1 cellular context compared by ENCODE assay signal in the genomic region with DNA sequence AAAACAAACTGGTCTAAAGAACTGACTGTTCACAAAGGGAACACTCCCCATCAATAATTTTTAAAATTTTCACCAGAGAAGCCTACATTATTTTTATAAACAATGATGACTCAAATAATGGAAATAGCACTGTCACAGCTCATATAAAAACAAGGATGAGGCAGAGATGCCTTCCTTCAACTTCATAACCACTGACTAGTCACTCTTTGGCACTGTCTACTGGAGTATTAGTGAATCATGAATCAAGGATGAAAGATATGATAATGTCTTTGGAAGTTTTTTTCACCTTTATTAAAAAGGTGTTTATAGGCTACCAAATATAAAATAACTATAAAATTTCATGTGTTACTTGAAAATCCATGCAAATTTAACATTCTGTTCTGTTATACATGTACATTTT.
TF ChIP-seq lines count a peak whose summit lies in the region.

No MANE protein-coding gene starts in this region.

TF ChIP-seq in HepG2, 621 proteins besides CTCF, POLR2A, EP300 and RAD21 (continued from another document):
- TF ChIP-seq, protein P1, sequence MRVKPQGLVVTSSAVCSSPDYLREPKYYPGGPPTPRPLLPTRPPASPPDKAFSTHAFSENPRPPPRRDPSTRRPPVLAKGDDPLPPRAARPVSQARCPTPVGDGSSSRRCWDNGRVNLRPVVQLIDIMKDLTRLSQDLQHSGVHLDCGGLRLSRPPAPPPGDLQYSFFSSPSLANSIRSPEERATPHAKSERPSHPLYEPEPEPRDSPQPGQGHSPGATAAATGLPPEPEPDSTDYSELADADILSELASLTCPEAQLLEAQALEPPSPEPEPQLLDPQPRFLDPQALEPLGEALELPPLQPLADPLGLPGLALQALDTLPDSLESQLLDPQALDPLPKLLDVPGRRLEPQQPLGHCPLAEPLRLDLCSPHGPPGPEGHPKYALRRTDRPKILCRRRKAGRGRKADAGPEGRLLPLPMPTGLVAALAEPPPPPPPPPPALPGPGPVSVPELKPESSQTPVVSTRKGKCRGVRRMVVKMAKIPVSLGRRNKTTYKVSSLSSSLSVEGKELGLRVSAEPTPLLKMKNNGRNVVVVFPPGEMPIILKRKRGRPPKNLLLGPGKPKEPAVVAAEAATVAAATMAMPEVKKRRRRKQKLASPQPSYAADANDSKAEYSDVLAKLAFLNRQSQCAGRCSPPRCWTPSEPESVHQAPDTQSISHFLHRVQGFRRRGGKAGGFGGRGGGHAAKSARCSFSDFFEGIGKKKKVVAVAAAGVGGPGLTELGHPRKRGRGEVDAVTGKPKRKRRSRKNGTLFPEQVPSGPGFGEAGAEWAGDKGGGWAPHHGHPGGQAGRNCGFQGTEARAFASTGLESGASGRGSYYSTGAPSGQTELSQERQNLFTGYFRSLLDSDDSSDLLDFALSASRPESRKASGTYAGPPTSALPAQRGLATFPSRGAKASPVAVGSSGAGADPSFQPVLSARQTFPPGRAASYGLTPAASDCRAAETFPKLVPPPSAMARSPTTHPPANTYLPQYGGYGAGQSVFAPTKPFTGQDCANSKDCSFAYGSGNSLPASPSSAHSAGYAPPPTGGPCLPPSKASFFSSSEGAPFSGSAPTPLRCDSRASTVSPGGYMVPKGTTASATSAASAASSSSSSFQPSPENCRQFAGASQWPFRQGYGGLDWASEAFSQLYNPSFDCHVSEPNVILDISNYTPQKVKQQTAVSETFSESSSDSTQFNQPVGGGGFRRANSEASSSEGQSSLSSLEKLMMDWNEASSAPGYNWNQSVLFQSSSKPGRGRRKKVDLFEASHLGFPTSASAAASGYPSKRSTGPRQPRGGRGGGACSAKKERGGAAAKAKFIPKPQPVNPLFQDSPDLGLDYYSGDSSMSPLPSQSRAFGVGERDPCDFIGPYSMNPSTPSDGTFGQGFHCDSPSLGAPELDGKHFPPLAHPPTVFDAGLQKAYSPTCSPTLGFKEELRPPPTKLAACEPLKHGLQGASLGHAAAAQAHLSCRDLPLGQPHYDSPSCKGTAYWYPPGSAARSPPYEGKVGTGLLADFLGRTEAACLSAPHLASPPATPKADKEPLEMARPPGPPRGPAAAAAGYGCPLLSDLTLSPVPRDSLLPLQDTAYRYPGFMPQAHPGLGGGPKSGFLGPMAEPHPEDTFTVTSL (CRISPR knock-in tag; IDR thresholded peaks at IDR 0.05; ENCODE audit: borderline replicate concordance), result no peak
- TF ChIP-seq SP140L (CRISPR knock-in tag; IDR thresholded peaks at IDR 0.05; ENCODE audit: borderline replicate concordance) (no peak), EED (CRISPR knock-in tag; IDR thresholded peaks at IDR 0.05) (no peak), IRF2 (CRISPR knock-in tag; IDR thresholded peaks at IDR 0.05) (no peak), KDM4B (CRISPR knock-in tag; IDR thresholded peaks at IDR 0.05) (no peak)
